1 cellular context compared by ENCODE assay signal in the genomic region with DNA sequence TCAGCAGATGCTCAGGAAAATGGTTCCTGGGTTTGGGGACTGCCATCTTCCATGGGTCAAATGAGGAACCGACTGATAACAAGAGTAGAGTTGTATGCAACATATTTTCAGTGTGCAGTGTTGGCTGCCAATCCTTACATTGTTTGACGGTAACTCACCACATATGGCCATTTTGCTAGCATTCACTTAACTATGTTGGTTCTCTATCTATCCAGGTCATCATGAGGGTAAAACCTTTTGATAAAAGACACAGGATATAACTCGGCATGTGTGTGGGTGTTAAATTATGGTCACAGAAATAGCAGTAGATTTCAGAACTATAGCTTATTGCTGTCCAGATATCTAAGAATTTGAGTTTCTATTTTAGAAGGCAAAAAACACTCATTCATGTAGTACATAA.
TF ChIP-seq lines count a peak whose summit lies in the region.

No MANE protein-coding gene starts in this region.

TF ChIP-seq in HepG2, 621 proteins besides CTCF, POLR2A, EP300 and RAD21 (continued from another document):
- TF ChIP-seq, protein P1, sequence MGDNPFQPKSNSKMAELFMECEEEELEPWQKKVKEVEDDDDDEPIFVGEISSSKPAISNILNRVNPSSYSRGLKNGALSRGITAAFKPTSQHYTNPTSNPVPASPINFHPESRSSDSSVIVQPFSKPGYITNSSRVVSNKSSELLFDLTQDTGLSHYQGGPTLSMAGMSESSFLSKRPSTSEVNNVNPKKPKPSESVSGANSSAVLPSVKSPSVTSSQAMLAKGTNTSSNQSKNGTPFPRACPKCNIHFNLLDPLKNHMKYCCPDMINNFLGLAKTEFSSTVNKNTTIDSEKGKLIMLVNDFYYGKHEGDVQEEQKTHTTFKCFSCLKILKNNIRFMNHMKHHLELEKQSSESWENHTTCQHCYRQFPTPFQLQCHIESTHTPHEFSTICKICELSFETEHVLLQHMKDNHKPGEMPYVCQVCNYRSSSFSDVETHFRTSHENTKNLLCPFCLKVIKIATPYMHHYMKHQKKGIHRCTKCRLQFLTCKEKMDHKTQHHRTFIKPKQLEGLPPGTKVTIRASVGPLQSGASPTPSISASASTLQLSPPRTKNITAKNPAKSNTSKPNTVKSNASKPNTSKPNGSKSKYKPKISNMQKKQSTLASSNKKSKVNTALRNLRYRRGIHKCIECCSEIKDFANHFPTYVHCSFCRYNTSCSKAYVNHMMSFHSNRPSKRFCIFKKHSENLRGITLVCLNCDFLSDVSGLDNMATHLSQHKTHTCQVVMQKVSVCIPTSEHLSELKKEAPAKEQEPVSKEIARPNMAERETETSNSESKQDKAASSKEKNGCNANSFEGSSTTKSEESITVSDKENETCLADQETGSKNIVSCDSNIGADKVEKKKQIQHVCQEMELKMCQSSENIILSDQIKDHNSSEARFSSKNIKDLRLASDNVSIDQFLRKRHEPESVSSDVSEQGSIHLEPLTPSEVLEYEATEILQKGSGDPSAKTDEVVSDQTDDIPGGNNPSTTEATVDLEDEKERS (CRISPR knock-in tag; IDR thresholded peaks at IDR 0.05), result 0 out of 2 replicates have a peak, but pooled peaks have one; percentile 35
- TF ChIP-seq ZNF607 (CRISPR knock-in tag; IDR thresholded peaks at IDR 0.05; ENCODE audit: borderline replicate concordance), result 0 out of 2 replicates have a peak, but pooled peaks have one; percentile 3
TF ChIP-seq in HepG2: peak in this region for 3.
